Comparison of ENCODE assay signal across 19 cellular contexts in genomic region chr18:48375150-48375790, GRCh38. TPM values are rescaled to one million over a fixed set of nuclear protein-coding genes. Genes with fewer than 3 reads are reported as not detected.
DNase-seq lines count a peak whose midpoint lies in the region; ATAC-seq, FAIRE-seq and TF ChIP-seq lines count a peak whose summit lies in the region.
"Had no signal": no experiment of that assay in that cellular context is flagged by ENCODE, and none has a peak within 500 bp of the region (broad histone marks: within the 10 kb centered on the region; RNA-seq: fewer than 3 reads in every experiment).

No MANE protein-coding gene starts in this region.

- ATAC-seq in Right ventricle myocardium inferior (peak; percentile 23), HG03139 (IDR thresholded peaks at IDR 0.05; ENCODE audit: unreplicated experiment) (no peak), HG03469 (IDR thresholded peaks at IDR 0.05; ENCODE audit: unreplicated experiment) (no peak)

- 94% methylated on average over 3 of the region's 7 CpGs for WGBS in mesenchymal stem cell

- peaks cover 3 to 60% of the 10 kb centered on the region in 2 experiments for H3K27me3 ChIP-seq in mesenchymal stem cell (ENCODE audit: control insufficient read depth in 1 of 2, insufficient read depth in 1 of 2, low read length in 2 of 2)
- H3K27me3 ChIP-seq: BLaER1, colonic mucosa had no signal

- TF ChIP-seq CTCF in fibroblast of the aortic adventitia (IDR thresholded peaks at IDR 0.05; ENCODE audit: insufficient read depth, low read length): no peak

- H3K4me3 ChIP-seq in fibroblast of the aortic adventitia (ENCODE audit: low read depth, low read length) (peak overlapping the region; percentile 13), mesenchymal stem cell (ENCODE audit: insufficient read depth in 1 of 2, low read depth in 1 of 2, low read length in 2 of 2) (peak overlapping the region in 1 of 2 experiments; percentile 59)
- H3K4me3 ChIP-seq: BLaER1, colonic mucosa, GM23338 had no signal

- H2BK15ac ChIP-seq in mesenchymal stem cell (ENCODE audit: low read depth, poor library complexity, severe bottlenecking): no peak overlapping the region

- no peak for DNase-seq in Right ventricle myocardium inferior (ENCODE audit: missing footprints)
- no peak for DNase-seq in cardiac septum (ENCODE audit: low spot score)
- peak; percentile 20 for DNase-seq in fibroblast of the aortic adventitia (ENCODE audit: low read depth)
- no peak for DNase-seq in mesenchymal stem cell
- no peak for DNase-seq in stimulated activated CD4-positive, alpha-beta T cell treated with anti-CD3 and anti-CD28 coated beads, Interleukin-2, amount 100 ng/mL, for 48 hours
- DNase-seq in GM19239 (ENCODE audit: insufficient read length, low spot score): no peak
- DNase-seq: activated CD4-positive, alpha-beta T cell treated with anti-CD3 and anti-CD28 coated beads, Interleukin-2, amount 10 ng/mL, durations not matched to agents 24 days and 14 days; activated naive CD4-positive, alpha-beta T cell treated with Interleukin-2 at 50 U/mL for 16 hours; colonic mucosa; head of caudate nucleus; MM.1S; NCI-H2029; NCI-H510A treated with DMSO at 0.1 percent for 48 hours had no signal

- no peak overlapping the region for H2BK5ac ChIP-seq in mesenchymal stem cell (ENCODE audit: low read depth, low read length, poor library complexity, severe bottlenecking)

- no peaks in the 10 kb centered on the region for H3K9me3 ChIP-seq in mesenchymal stem cell (ENCODE audit: control insufficient read depth, low read length)
- H3K9me3 ChIP-seq: BLaER1, colonic mucosa had no signal

- no peak overlapping the region for H2AFZ ChIP-seq in mesenchymal stem cell (ENCODE audit: low read depth, low read length)
- H2AFZ ChIP-seq: GM23338 had no signal

- no peaks in the 10 kb centered on the region for H3K36me3 ChIP-seq in mesenchymal stem cell (ENCODE audit: control insufficient read depth in 1 of 2, insufficient read depth in 2 of 2, low read depth in 1 of 2, low read length in 2 of 2)
- H3K36me3 ChIP-seq: BLaER1, colonic mucosa had no signal

- H3K79me1 ChIP-seq in mesenchymal stem cell (replicated peaks; ENCODE audit: low read length, poor library complexity, severe bottlenecking): no peaks in the 10 kb centered on the region

- FAIRE-seq in GM19239 (lab: Jason Lieb, UNC): no peak
- FAIRE-seq: astrocyte, islet of Langerhans had no signal

- H3K18ac ChIP-seq in mesenchymal stem cell (ENCODE audit: low read depth in 1 of 2, low read length in 2 of 2): no peak overlapping the region

- no peak overlapping the region for H3K4me2 ChIP-seq in mesenchymal stem cell (ENCODE audit: low read length, poor library complexity, severe bottlenecking)
- H3K4me2 ChIP-seq: BLaER1, GM23338 had no signal

- no peak overlapping the region for H3K4ac ChIP-seq in mesenchymal stem cell (ENCODE audit: low read depth in 1 of 2, low read length in 2 of 2)

- no peak overlapping the region for H2BK12ac ChIP-seq in mesenchymal stem cell (ENCODE audit: low read length in 2 of 2)

- H4K8ac ChIP-seq in mesenchymal stem cell (ENCODE audit: low read length): no peak overlapping the region

- H3K23ac ChIP-seq in mesenchymal stem cell (ENCODE audit: low read length in 2 of 2): no peak overlapping the region

- no peak overlapping the region for H3K27ac ChIP-seq in mesenchymal stem cell (ENCODE audit: low read length, poor library complexity, severe bottlenecking)
- H3K27ac ChIP-seq: BLaER1, colonic mucosa had no signal

- H2AK5ac ChIP-seq in mesenchymal stem cell (ENCODE audit: low read length, severe bottlenecking): no peak overlapping the region

- H3K14ac ChIP-seq in mesenchymal stem cell (ENCODE audit: low read length in 2 of 2): peak overlapping the region in 1 of 2 experiments; percentile 57

- no peak overlapping the region for H2BK120ac ChIP-seq in mesenchymal stem cell (ENCODE audit: low read depth, low read length)

- no peaks in the 10 kb centered on the region for H3K4me1 ChIP-seq in mesenchymal stem cell (ENCODE audit: control insufficient read depth, insufficient read depth, low read depth, low read length)
- H3K4me1 ChIP-seq: BLaER1, colonic mucosa had no signal

- H3K9ac ChIP-seq in mesenchymal stem cell (ENCODE audit: low read length): peak overlapping the region; percentile 42
- H3K9ac ChIP-seq: BLaER1 had no signal

- H4K91ac ChIP-seq in mesenchymal stem cell (ENCODE audit: low read length): no peak overlapping the region

- intact Hi-C loops in Right ventricle myocardium inferior (cut with DNase I) (no loop called here), cardiac septum (cut with DNase I) (no loop called here)

RNA-seq across cellular contexts. Expression of gene ZBTB7C, which starts 33.9 kb away (rescaled TPM):
- total RNA-seq in Right ventricle myocardium inferior (3.2 TPM), cardiac septum (8.0 TPM), fibroblast of the aortic adventitia (ENCODE audit: low replicate concordance) (0.09 and 0.41 TPM in 2 replicates)
- 0.11 TPM for polyA plus RNA-seq in mesenchymal stem cell (2013, experiment 1 of 2)
- polyA plus RNA-seq in mesenchymal stem cell (2013, experiment 2 of 2): 0.11 TPM
